In the genomic region with DNA sequence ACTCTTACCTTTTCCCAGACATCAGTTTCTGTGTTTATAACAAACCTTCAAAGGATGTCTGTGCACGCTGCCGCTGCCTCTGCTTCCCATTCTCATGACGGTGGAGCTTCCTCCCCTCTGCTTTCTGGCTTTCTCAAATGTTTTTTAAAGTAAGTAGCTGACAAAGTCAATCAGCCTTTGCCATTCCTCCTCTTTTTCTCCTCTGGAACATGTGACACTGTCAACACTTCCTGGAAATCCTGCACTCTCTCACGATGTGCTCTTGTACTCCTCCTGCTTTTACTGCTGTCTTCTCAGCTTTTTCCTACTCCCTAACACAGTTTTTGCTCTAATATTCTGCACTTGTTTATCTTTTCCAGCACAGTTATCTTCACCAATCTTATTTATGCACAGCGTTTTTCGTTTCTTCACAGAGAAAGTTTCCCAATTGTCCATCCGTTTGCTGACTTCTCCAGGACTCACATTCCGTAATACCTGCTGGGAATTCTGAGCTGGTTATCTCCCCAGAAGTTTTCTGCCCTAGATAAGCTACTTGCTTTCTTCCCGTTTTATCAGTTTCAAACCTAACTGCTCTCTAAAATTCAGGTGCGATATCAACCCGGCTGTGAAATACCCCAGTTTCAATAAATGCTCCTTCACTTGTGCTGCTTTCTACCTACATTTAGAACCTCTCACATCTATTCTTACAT, we compare ENCODE assay signal across 2 cellular contexts.
TF ChIP-seq lines count a peak whose summit lies in the region.

No MANE protein-coding gene starts in this region.

TF ChIP-seq in K562, 482 proteins besides CTCF, POLR2A, EP300 and RAD21:
- TF ChIP-seq, protein P1, sequence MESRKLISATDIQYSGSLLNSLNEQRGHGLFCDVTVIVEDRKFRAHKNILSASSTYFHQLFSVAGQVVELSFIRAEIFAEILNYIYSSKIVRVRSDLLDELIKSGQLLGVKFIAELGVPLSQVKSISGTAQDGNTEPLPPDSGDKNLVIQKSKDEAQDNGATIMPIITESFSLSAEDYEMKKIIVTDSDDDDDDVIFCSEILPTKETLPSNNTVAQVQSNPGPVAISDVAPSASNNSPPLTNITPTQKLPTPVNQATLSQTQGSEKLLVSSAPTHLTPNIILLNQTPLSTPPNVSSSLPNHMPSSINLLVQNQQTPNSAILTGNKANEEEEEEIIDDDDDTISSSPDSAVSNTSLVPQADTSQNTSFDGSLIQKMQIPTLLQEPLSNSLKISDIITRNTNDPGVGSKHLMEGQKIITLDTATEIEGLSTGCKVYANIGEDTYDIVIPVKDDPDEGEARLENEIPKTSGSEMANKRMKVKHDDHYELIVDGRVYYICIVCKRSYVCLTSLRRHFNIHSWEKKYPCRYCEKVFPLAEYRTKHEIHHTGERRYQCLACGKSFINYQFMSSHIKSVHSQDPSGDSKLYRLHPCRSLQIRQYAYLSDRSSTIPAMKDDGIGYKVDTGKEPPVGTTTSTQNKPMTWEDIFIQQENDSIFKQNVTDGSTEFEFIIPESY (CRISPR knock-in tag; IDR thresholded peaks at IDR 0.05) = no peak
- no peak for TF ChIP-seq ZNF3 (CRISPR knock-in tag; IDR thresholded peaks at IDR 0.05)

TF ChIP-seq in HepG2, 621 proteins besides CTCF, POLR2A, EP300 and RAD21:
- TF ChIP-seq ZSCAN31 (CRISPR knock-in tag; IDR thresholded peaks at IDR 0.05; ENCODE audit: low read depth) (no peak), HNRNPK (IDR thresholded peaks at IDR 0.05; ENCODE audit: low read depth, low read length, poor library complexity, severe bottlenecking) (no peak), MXD4 (CRISPR knock-in tag; IDR thresholded peaks at IDR 0.05) (no peak)
- TF ChIP-seq, protein P2, sequence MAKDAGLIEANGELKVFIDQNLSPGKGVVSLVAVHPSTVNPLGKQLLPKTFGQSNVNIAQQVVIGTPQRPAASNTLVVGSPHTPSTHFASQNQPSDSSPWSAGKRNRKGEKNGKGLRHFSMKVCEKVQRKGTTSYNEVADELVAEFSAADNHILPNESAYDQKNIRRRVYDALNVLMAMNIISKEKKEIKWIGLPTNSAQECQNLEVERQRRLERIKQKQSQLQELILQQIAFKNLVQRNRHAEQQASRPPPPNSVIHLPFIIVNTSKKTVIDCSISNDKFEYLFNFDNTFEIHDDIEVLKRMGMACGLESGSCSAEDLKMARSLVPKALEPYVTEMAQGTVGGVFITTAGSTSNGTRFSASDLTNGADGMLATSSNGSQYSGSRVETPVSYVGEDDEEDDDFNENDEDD (CRISPR knock-in tag; IDR thresholded peaks at IDR 0.05; ENCODE audit: borderline replicate concordance) = no peak
